In the genomic region with DNA sequence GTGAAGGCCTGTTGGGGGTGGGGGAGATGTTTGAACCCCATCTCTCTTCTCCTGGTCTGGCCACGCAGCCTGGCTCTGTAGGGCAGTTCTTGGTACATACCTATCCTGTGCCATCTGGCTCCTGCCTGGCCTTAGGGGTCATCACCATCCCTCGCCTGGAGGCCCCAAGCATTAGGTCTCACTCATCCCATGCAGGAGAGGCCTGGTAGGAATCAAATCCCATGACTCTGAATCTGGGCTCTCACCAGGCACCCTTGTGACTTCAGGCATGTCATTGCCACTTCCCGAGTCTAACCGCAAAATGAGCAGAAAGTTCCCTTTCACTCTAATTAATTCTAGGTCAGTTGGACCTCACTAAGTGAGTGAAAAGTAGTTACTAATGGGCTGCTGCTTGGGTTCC, we compare ENCODE assay signal across 21 cellular contexts. TPM values are rescaled to one million over a fixed set of nuclear protein-coding genes. Genes with fewer than 3 reads are reported as not detected.
DNase-seq lines count a peak whose midpoint lies in the region; ATAC-seq lines count a peak whose summit lies in the region.
"Had no signal": no experiment of that assay in that cellular context is flagged by ENCODE, and none has a peak within 500 bp of the region (broad histone marks: within the 10 kb centered on the region; RNA-seq: fewer than 3 reads in every experiment).

No MANE protein-coding gene starts in this region.

- no peaks in the 10 kb centered on the region for H3K9me3 Mint-ChIP-seq in effector memory CD8-positive, alpha-beta T cell
- H3K9me3 Mint-ChIP-seq in stimulated activated memory B cell treated with anti-CD40 and anti-IgM and Interleukin-4, amounts not matched to agents 10 μg/mL and 1 μg/mL and 100 μg/mL, for 72 hours: no peaks in the 10 kb centered on the region
- H3K9me3 Mint-ChIP-seq: activated CD4-positive, alpha-beta memory T cell treated with anti-CD3 and anti-CD28 coated beads for 36 hours; CD8-positive, alpha-beta T cell; nephron had no signal

- no peak overlapping the region for H4K8ac ChIP-seq in neuronal stem cell (ENCODE audit: low read depth, low read length)

- peaks cover 0 to 10% of the 10 kb centered on the region in 2 donors for H3K9me3 ChIP-seq in neuronal stem cell (replicated peaks in 1 of 2; ENCODE audit: control insufficient read depth in 2 of 2, insufficient read depth in 1 of 2, low read depth in 1 of 2, low read length in 2 of 2)
- H3K9me3 ChIP-seq: body of pancreas had no signal

- no peak overlapping the region for H3K27ac ChIP-seq in neuronal stem cell (replicated peaks; ENCODE audit: low read length)
- H3K27ac ChIP-seq: body of pancreas had no signal

- DNase-seq in COLO829 (ENCODE audit: low spot score): peak; percentile 33
- DNase-seq in NOMO-1 treated with dmso at 0.1 percent for 144 hours (lab: John Stamatoyannopoulos, UW; ENCODE audit: unreplicated experiment): peak; percentile 52
- DNase-seq in effector memory CD8-positive, alpha-beta T cell: no peak
- no peak for DNase-seq in neuronal stem cell (ENCODE audit: low spot score)
- DNase-seq in ecto neural progenitor cell (ENCODE audit: low spot score): no peak
- no peak for DNase-seq in AG08395 (ENCODE audit: low spot score)
- no peak for DNase-seq in nucleus accumbens (lab: John Stamatoyannopoulos, UW)
- DNase-seq: activated CD4-positive, alpha-beta memory T cell treated with anti-CD3 and anti-CD28 coated beads for 36 hours; activated gamma-delta T cell; body of pancreas; CD8-positive, alpha-beta T cell; DMS79; glutamatergic neuron; left cardiac atrium; midbrain; NCI-H1930; NCI-H226 had no signal

- peaks cover 5% of the 10 kb centered on the region for H3K79me1 ChIP-seq in neuronal stem cell (ENCODE audit: low read depth, low read length)

- peaks cover 10 to 66% of the 10 kb centered on the region in 2 donors for H3K36me3 ChIP-seq in neuronal stem cell (replicated peaks in 1 of 2; ENCODE audit: control insufficient read depth in 2 of 2, insufficient read depth in 2 of 2, low read length in 2 of 2)

- H3K9ac ChIP-seq in neuronal stem cell (ENCODE audit: low read depth, low read length, poor library complexity): no peak overlapping the region

- H3K27me3 Mint-ChIP-seq in effector memory CD8-positive, alpha-beta T cell: no peaks in the 10 kb centered on the region
- no peaks in the 10 kb centered on the region for H3K27me3 Mint-ChIP-seq in stimulated activated memory B cell treated with anti-CD40 and anti-IgM and Interleukin-4, amounts not matched to agents 10 μg/mL and 1 μg/mL and 100 μg/mL, for 72 hours
- H3K27me3 Mint-ChIP-seq: activated CD4-positive, alpha-beta memory T cell treated with anti-CD3 and anti-CD28 coated beads for 36 hours had no signal

- H3K14ac ChIP-seq in neuronal stem cell (ENCODE audit: low read length): no peak overlapping the region

- H2BK5ac ChIP-seq in neuronal stem cell (ENCODE audit: low read length): no peak overlapping the region

- peaks cover 0 to 14% of the 10 kb centered on the region in 2 donors for H3K4me1 Mint-ChIP-seq in effector memory CD8-positive, alpha-beta T cell (ENCODE audit: low read depth in 2 of 2)
- H3K4me1 Mint-ChIP-seq in stimulated activated memory B cell treated with anti-CD40 and anti-IgM and Interleukin-4, amounts not matched to agents 10 μg/mL and 1 μg/mL and 100 μg/mL, for 72 hours: peaks cover 14% of the 10 kb centered on the region
- H3K4me1 Mint-ChIP-seq: nephron had no signal

- no peak overlapping the region for H2BK15ac ChIP-seq in neuronal stem cell (ENCODE audit: low read length)

- H3K18ac ChIP-seq in neuronal stem cell (ENCODE audit: low read length): no peak overlapping the region

- no peak overlapping the region for H3K4me3 ChIP-seq in neuronal stem cell (ENCODE audit: low read length in 2 of 2)
- H3K4me3 ChIP-seq: body of pancreas had no signal

- peaks cover 0 to 5% (median 0%) of the 10 kb centered on the region in 3 experiments for H3K27me3 ChIP-seq in neuronal stem cell (ENCODE audit: control insufficient read depth in 3 of 3, insufficient read depth in 3 of 3, low read depth in 1 of 3, low read length in 3 of 3)
- H3K27me3 ChIP-seq: body of pancreas had no signal

- no CpG with 5 or more reads among the region's 4 CpGs for WGBS in neuronal stem cell (ENCODE audit: extremely low coverage in 2 of 2, insufficient read length in 2 of 2, insufficient replicate concordance in 1 of 2), 2 donors

- no peak overlapping the region for H3K4me2 ChIP-seq in neuronal stem cell (ENCODE audit: insufficient read depth, low read length, poor library complexity, severe bottlenecking)

- H3K27ac Mint-ChIP-seq in effector memory CD8-positive, alpha-beta T cell: peak overlapping the region; percentile 22 to 75
- H3K27ac Mint-ChIP-seq in stimulated activated memory B cell treated with anti-CD40 and anti-IgM and Interleukin-4, amounts not matched to agents 10 μg/mL and 1 μg/mL and 100 μg/mL, for 72 hours: no peak overlapping the region
- H3K27ac Mint-ChIP-seq: activated CD4-positive, alpha-beta memory T cell treated with anti-CD3 and anti-CD28 coated beads for 36 hours; CD8-positive, alpha-beta T cell; nephron had no signal

- no peak for ATAC-seq in effector memory CD8-positive, alpha-beta T cell (replicated peaks)
- ATAC-seq in stimulated activated memory B cell treated with anti-CD40 and anti-IgM and Interleukin-4, amounts not matched to agents 10 μg/mL and 1 μg/mL and 100 μg/mL, for 72 hours: no peak
- ATAC-seq: body of pancreas; CD8-positive, alpha-beta T cell; HCT116; left cardiac atrium; Panc1 had no signal

- H3K4me3 Mint-ChIP-seq in effector memory CD8-positive, alpha-beta T cell: no peak overlapping the region
- no peak overlapping the region for H3K4me3 Mint-ChIP-seq in stimulated activated memory B cell treated with anti-CD40 and anti-IgM and Interleukin-4, amounts not matched to agents 10 μg/mL and 1 μg/mL and 100 μg/mL, for 72 hours
- H3K4me3 Mint-ChIP-seq: activated CD4-positive, alpha-beta memory T cell treated with anti-CD3 and anti-CD28 coated beads for 36 hours; CD8-positive, alpha-beta T cell; nephron had no signal

- H4K91ac ChIP-seq in neuronal stem cell (ENCODE audit: low read depth, low read length, poor library complexity): no peak overlapping the region

- no peak overlapping the region for H3K23ac ChIP-seq in neuronal stem cell (ENCODE audit: low read depth, low read length, poor library complexity)

- peaks cover 17% of the 10 kb centered on the region for H3K36me3 Mint-ChIP-seq in effector memory CD8-positive, alpha-beta T cell (ENCODE audit: insufficient read depth)
- H3K36me3 Mint-ChIP-seq in stimulated activated memory B cell treated with anti-CD40 and anti-IgM and Interleukin-4, amounts not matched to agents 10 μg/mL and 1 μg/mL and 100 μg/mL, for 72 hours: no peaks in the 10 kb centered on the region
- H3K36me3 Mint-ChIP-seq: activated CD4-positive, alpha-beta memory T cell treated with anti-CD3 and anti-CD28 coated beads for 36 hours; CD8-positive, alpha-beta T cell had no signal

- H2BK120ac ChIP-seq in neuronal stem cell (ENCODE audit: low read depth, low read length): no peak overlapping the region

- H2AFZ ChIP-seq in neuronal stem cell (ENCODE audit: low read length): no peak overlapping the region

- no peak overlapping the region for H3K4ac ChIP-seq in neuronal stem cell (ENCODE audit: low read length)

- peaks cover 3 to 4% of the 10 kb centered on the region in 2 donors for H3K4me1 ChIP-seq in neuronal stem cell (ENCODE audit: control insufficient read depth in 2 of 2, insufficient read depth in 1 of 2, low read depth in 1 of 2, low read length in 2 of 2)
- H3K4me1 ChIP-seq: body of pancreas had no signal

- H2AK5ac ChIP-seq in neuronal stem cell (ENCODE audit: low read depth, low read length): peak overlapping the region; percentile 10

- no peak overlapping the region for H2BK12ac ChIP-seq in neuronal stem cell (ENCODE audit: low read length)

RNA-seq across cellular contexts. Expression of a gene that starts 37.2 kb away (rescaled TPM):
- 8.8 TPM for polyA plus RNA-seq in neuronal stem cell (2013, experiment 1 of 2)
- 8.4 TPM for polyA plus RNA-seq in neuronal stem cell (2013, experiment 2 of 2)

RNA-seq across cellular contexts. Expression of a gene that starts 41.7 kb away (rescaled TPM):
- polyA plus RNA-seq in neuronal stem cell (2013, experiment 1 of 2): 16.2 TPM
- 16.8 TPM for polyA plus RNA-seq in neuronal stem cell (2013, experiment 2 of 2)

RNA-seq across cellular contexts. Expression of a gene that starts 51.5 kb away (rescaled TPM):
- not detected for polyA plus RNA-seq in neuronal stem cell (2013, experiment 1 of 2)
- not detected for polyA plus RNA-seq in neuronal stem cell (2013, experiment 2 of 2)

Comparison
In these comparisons a context has a peak if more than half of its experiments do, and no peak if none do; other contexts are left out.
1. DNase-seq: peak in COLO829 (single experiment) and NOMO-1 treated with dmso at 0.1 percent for 144 hours (single experiment); none in effector memory CD8-positive, alpha-beta T cell (0 of 3), neuronal stem cell (single experiment), ecto neural progenitor cell (single experiment), AG08395 (single experiment) and nucleus accumbens (0 of 56).